Comparison of ENCODE assay signal across 16 cellular contexts in the genomic region with DNA sequence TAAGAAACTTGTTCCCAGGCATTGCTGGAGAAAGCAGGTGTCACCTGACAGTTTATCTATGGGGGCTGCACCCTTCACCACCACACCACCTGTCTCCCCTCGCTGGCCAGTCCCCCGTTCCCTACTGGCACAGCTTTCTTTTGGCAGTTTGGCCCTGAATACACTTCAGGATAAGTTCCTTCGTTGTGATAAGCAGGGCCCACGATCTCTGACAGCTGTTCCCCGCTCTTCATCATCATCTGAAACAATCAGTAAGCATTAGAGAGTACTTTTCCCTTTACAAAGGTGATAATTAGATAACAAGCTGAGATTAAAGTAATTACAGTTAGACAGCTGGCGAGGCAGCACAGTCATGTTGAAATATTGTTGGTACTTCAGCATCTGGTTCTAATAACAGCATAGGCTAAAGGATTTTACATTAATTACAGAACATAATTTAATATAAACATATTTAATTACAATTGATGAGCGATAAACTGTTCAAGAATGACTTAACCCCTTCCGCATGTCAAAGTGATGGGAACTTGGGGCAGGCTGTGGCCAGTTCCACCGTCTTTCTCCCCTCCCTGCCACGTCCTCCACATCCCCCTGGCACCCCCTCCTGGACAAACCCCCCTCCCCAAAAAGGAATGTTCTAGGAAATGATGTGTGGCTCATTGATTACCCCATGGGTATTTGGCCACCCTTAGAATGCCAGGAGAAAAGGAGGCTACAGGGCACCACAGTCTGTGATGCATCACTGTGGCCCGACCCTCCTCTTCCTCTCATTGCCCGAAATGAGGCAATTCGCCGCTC.
DNase-seq lines count a peak whose midpoint lies in the region; ATAC-seq, FAIRE-seq and TF ChIP-seq lines count a peak whose summit lies in the region.
"Had no signal": no experiment of that assay in that cellular context is flagged by ENCODE, and none has a peak within 500 bp of the region (broad histone marks: within the 10 kb centered on the region; RNA-seq: fewer than 3 reads in every experiment).

No MANE protein-coding gene starts in this region.

- H3K27me3 ChIP-seq in WERI-Rb-1 (ENCODE audit: insufficient read depth, low read depth, severe bottlenecking) = no peaks in the 10 kb centered on the region
- no peaks in the 10 kb centered on the region for H3K27me3 ChIP-seq in Peyer's patch

- no peak overlapping the region for H3K27ac ChIP-seq in WERI-Rb-1
- no peak overlapping the region for H3K27ac ChIP-seq in Peyer's patch

- H3K9me3 ChIP-seq in WERI-Rb-1 (ENCODE audit: severe bottlenecking) (no peaks in the 10 kb centered on the region), Peyer's patch (no peaks in the 10 kb centered on the region)
- H3K9me3 ChIP-seq: HAP-1 had no signal

- H3K4me1 ChIP-seq in Peyer's patch = no peaks in the 10 kb centered on the region
- H3K4me1 ChIP-seq: HAP-1 had no signal

- H3K4me3 ChIP-seq in WERI-Rb-1 (ENCODE audit: low read depth, low read length) (no peak overlapping the region), Peyer's patch (no peak overlapping the region)
- H3K4me3 ChIP-seq: HAP-1 had no signal

- DNase-seq in D721Med (ENCODE audit: insufficient read length, low spot score) (peak; percentile 51), NCI-H1417 treated with DMSO at 0.1 percent for 48 hours (lab: John Stamatoyannopoulos, UW) (peak; percentile 62), NCI-H748 (lab: John Stamatoyannopoulos, UW; ENCODE audit: unreplicated experiment) (peak; percentile 84), WERI-Rb-1 (peak; percentile 29), Peyer's patch (no peak), DMS79 (lab: John Stamatoyannopoulos, UW) (no peak)
- DNase-seq: AML-193; CD4-positive, CD25-positive, alpha-beta regulatory T cell; KG1; NCI-H510A; Right ventricle myocardium superior; T-helper 17 cell had no signal

- TF ChIP-seq CTCF in D721Med (IDR thresholded peaks at IDR 0.05; ENCODE audit: insufficient read depth, missing control alignments) (no peak), WERI-Rb-1 (IDR thresholded peaks at IDR 0.05; ENCODE audit: low read depth, low read length) (no peak), Peyer's patch (IDR thresholded peaks at IDR 0.05) (no peak)

- TF ChIP-seq POLR2A in Peyer's patch (IDR thresholded peaks at IDR 0.05) = no peak

- FAIRE-seq in D721Med (lab: Jason Lieb, UNC) = peak; percentile 92

- no peak for ATAC-seq in GM19395 (IDR thresholded peaks at IDR 0.05; ENCODE audit: unreplicated experiment)
- no peak for ATAC-seq in GM21717 (IDR thresholded peaks at IDR 0.05; ENCODE audit: unreplicated experiment)
- ATAC-seq: Panc1, T-helper 17 cell had no signal

- H3K36me3 ChIP-seq in WERI-Rb-1 (no peaks in the 10 kb centered on the region), Peyer's patch (no peaks in the 10 kb centered on the region)
- H3K36me3 ChIP-seq: HAP-1 had no signal

Comparison
In these comparisons a context has a peak if more than half of its experiments do, and no peak if none do; other contexts are left out.
1. DNase-seq: peak in D721Med (single experiment), NCI-H1417 treated with DMSO at 0.1 percent for 48 hours (single experiment), NCI-H748 (single experiment) and WERI-Rb-1 (single experiment); none in Peyer's patch (0 of 3) and DMS79 (single experiment).